Comparison of ENCODE assay signal across 1 cellular context in genomic region chr9:1235650-1236401, GRCh38.
TF ChIP-seq lines count a peak whose summit lies in the region.

No MANE protein-coding gene starts in this region.

TF ChIP-seq in WTC11, 78 proteins besides CTCF, POLR2A, EP300 and RAD21 (continued from another document):
- TF ChIP-seq ZNF532 (CRISPR knock-in tag; IDR thresholded peaks at IDR 0.05; ENCODE audit: borderline replicate concordance) (no peak), ATF1 (CRISPR knock-in tag; IDR thresholded peaks at IDR 0.05) (no peak), CREM (CRISPR knock-in tag; IDR thresholded peaks at IDR 0.05) (no peak), TCF7 (CRISPR knock-in tag; IDR thresholded peaks at IDR 0.05; ENCODE audit: low read depth) (no peak)
TF ChIP-seq in WTC11: peak in this region for 0.
